ENCODE assay signal across 23 cellular contexts in genomic region chr10:8590518-8590917, GRCh38.
"Had no signal": no experiment of that assay in that cellular context is flagged by ENCODE, and none has a peak within 500 bp of the region (broad histone marks: within the 10 kb centered on the region; RNA-seq: fewer than 3 reads in every experiment).

No MANE protein-coding gene starts in this region.

- FAIRE-seq: colon, endothelial cell of umbilical vein, frontal cortex, islet of Langerhans, keratinocyte had no signal

- H3K4me1 ChIP-seq: esophagus muscularis mucosa, heart right ventricle, left lung, lower lobe of right lung had no signal

- H3K9me3 ChIP-seq: esophagus muscularis mucosa, heart right ventricle, left lung, lower lobe of right lung had no signal

- H3K27me3 ChIP-seq: esophagus muscularis mucosa, foreskin keratinocyte, left lung had no signal

- DNase-seq: dermis blood vessel endothelial cell; dorsolateral prefrontal cortex; effector CD4-positive, alpha-beta T cell; effector memory CD4-positive, alpha-beta T cell; foreskin keratinocyte; glutamatergic neuron; head of caudate nucleus; heart right ventricle; hippocampal formation; left cardiac atrium; left lung; left ventricle myocardium superior; lower lobe of right lung; mesendoderm; midbrain; naive thymus-derived CD4-positive, alpha-beta T cell had no signal

- H3K27ac ChIP-seq: coronary artery, dorsolateral prefrontal cortex, esophagus muscularis mucosa, foreskin keratinocyte, heart right ventricle, left lung, lower lobe of right lung had no signal

- H3K36me3 ChIP-seq: esophagus muscularis mucosa, heart right ventricle, left lung, lower lobe of right lung had no signal

- ATAC-seq: foreskin keratinocyte; heart right ventricle; left cardiac atrium; left lung; left ventricle myocardium superior; lower lobe of right lung; naive thymus-derived CD4-positive, alpha-beta T cell had no signal

- H3K4me3 ChIP-seq: coronary artery, dorsolateral prefrontal cortex, esophagus muscularis mucosa, heart right ventricle, left lung, lower lobe of right lung had no signal
